1 cellular context compared by ENCODE assay signal in the genomic region with DNA sequence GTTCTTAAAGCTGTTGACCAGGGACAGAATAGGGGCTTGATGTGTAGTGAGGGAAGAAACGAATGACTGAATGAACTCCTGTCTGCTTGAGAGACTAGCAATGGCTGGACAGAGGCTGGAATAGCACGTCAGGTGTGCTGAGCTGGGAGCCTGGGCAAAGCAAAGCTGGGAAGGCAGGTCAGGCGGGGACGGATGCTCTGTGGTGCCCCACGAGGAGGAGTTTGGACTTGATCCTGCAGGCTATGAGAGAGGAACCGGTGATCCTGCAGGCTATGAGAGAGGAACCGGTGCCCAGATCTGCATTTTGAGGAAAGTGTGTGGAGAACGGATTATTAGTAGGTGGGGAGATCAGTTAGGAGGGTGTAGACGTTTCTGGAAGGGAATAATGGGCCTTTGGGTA.
TF ChIP-seq lines count a peak whose summit lies in the region.

No MANE protein-coding gene starts in this region.

TF ChIP-seq in HEK293, 187 proteins besides CTCF, POLR2A, EP300 and RAD21:
- TF ChIP-seq, protein P1, sequence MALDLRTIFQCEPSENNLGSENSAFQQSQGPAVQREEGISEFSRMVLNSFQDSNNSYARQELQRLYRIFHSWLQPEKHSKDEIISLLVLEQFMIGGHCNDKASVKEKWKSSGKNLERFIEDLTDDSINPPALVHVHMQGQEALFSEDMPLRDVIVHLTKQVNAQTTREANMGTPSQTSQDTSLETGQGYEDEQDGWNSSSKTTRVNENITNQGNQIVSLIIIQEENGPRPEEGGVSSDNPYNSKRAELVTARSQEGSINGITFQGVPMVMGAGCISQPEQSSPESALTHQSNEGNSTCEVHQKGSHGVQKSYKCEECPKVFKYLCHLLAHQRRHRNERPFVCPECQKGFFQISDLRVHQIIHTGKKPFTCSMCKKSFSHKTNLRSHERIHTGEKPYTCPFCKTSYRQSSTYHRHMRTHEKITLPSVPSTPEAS (tag by site-specific recombination; IDR thresholded peaks at IDR 0.05): no peak
- TF ChIP-seq ZBTB17 (tag by site-specific recombination; IDR thresholded peaks at IDR 0.05) (peak; percentile 22; the same call in 1 of the 2 replicates), GLI2 (tag by site-specific recombination; IDR thresholded peaks at IDR 0.05; ENCODE audit: borderline replicate concordance, low read depth) (no peak), ZNF654 (tag by site-specific recombination; IDR thresholded peaks at IDR 0.05; ENCODE audit: low read depth) (no peak), ZBTB20 (tag by site-specific recombination; IDR thresholded peaks at IDR 0.05) (0 out of 2 replicates have a peak, but pooled peaks have one; percentile 29), ZNF529 (tag by site-specific recombination; IDR thresholded peaks at IDR 0.05; ENCODE audit: insufficient replicate concordance) (no peak), ZNF626 (tag by site-specific recombination; IDR thresholded peaks at IDR 0.05) (no peak)
- TF ChIP-seq, protein P2, sequence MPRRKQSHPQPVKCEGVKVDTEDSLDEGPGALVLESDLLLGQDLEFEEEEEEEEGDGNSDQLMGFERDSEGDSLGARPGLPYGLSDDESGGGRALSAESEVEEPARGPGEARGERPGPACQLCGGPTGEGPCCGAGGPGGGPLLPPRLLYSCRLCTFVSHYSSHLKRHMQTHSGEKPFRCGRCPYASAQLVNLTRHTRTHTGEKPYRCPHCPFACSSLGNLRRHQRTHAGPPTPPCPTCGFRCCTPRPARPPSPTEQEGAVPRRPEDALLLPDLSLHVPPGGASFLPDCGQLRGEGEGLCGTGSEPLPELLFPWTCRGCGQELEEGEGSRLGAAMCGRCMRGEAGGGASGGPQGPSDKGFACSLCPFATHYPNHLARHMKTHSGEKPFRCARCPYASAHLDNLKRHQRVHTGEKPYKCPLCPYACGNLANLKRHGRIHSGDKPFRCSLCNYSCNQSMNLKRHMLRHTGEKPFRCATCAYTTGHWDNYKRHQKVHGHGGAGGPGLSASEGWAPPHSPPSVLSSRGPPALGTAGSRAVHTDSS (tag by site-specific recombination; IDR thresholded peaks at IDR 0.05): no peak
